ENCODE assay signal across 8 cellular contexts in the genomic region with DNA sequence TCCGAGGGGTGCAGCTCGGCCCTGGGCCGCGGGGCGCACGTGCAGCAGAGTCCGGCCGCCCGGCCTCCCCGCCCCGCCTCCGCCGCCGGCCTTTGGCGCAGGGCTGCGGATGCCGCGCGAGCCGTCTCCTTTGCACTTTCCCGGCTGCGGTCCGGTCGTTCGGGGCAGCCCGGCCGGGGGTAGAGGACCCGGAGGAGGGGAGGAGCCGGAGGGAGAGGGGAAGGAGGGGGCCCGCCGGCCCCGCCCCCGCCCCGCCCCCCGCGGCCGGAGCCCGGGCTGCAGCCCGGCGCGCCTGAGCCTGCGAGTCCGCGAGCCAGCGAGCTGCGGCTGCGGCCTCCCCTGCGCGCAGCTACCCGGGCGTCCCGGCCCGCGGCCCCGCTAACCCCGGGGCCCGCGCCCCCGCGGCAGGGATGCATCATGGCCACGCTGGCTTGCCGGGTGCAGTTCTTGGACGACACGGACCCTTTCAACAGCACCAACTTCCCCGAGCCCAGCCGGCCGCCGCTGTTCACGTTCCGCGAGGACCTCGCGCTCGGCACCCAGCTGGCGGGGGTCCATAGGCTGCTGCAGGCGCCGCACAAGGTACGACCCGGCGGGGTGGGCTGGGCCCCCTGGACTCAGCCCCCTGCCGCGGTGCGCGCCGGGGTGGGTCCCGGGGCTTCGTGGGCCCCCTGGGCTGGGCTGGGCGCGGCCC. TPM values are rescaled to one million over a fixed set of nuclear protein-coding genes. Genes with fewer than 3 reads are reported as not detected.
A peak's percentile ranks its signal among the peaks of the same experiment; 100 is the strongest.
DNase-seq lines count a peak whose midpoint lies in the region; ATAC-seq, FAIRE-seq and TF ChIP-seq lines count a peak whose summit lies in the region.

TSS of gene FHOD3 (plus strand) at position 295 of the 694 bp plus-strand sequence. CDS start at position 418, 123 bp downstream.

- H3K36me3 Mint-ChIP-seq in stimulated activated memory B cell treated with anti-CD40 and anti-IgM and Interleukin-4, amounts not matched to agents 10 μg/mL and 1 μg/mL and 100 μg/mL, for 72 hours: no peaks in the 10 kb centered on the region

- H3K9me3 Mint-ChIP-seq in stimulated activated memory B cell treated with anti-CD40 and anti-IgM and Interleukin-4, amounts not matched to agents 10 μg/mL and 1 μg/mL and 100 μg/mL, for 72 hours: no peaks in the 10 kb centered on the region

- H3K27me3 ChIP-seq in layer of hippocampus (ENCODE audit: control insufficient read depth, insufficient read depth, low read length): no peaks in the 10 kb centered on the region

- peak within 1 kb of the TSS; percentile 70 for H3K4me3 Mint-ChIP-seq in stimulated activated memory B cell treated with anti-CD40 and anti-IgM and Interleukin-4, amounts not matched to agents 10 μg/mL and 1 μg/mL and 100 μg/mL, for 72 hours

- H3K4me1 Mint-ChIP-seq in stimulated activated memory B cell treated with anti-CD40 and anti-IgM and Interleukin-4, amounts not matched to agents 10 μg/mL and 1 μg/mL and 100 μg/mL, for 72 hours: no peaks in the 10 kb centered on the region

- H3K27ac ChIP-seq in coronary artery (peak within 1 kb of the TSS; percentile 41 to 80), layer of hippocampus (ENCODE audit: low read depth, low read length) (peak within 1 kb of the TSS; percentile 46)

- no peak for FAIRE-seq in GM12891 (lab: Jason Lieb, UNC)

- H3K27me3 Mint-ChIP-seq in stimulated activated memory B cell treated with anti-CD40 and anti-IgM and Interleukin-4, amounts not matched to agents 10 μg/mL and 1 μg/mL and 100 μg/mL, for 72 hours: peaks cover 21% of the 10 kb centered on the region

- peak within 1 kb of the TSS; percentile 92 for H3K4me3 ChIP-seq in coronary artery

- DNase-seq in ACHN (peak; percentile 85), GM12891 (ENCODE audit: insufficient read length, low spot score) (peak; percentile 54), NCI-H69 (lab: John Stamatoyannopoulos, UW) (peak; percentile 95), coronary artery (ENCODE audit: low spot score) (no peak)
- DNase-seq in activated CD4-positive, alpha-beta T cell treated with anti-CD3 and anti-CD28 coated beads for 4 hours: no peak

- in situ Hi-C loops in ACHN (cut with HindIII; ENCODE audit: low pct_ligation_motif_present, low pct_unique_long_range_greater_than_20kb, low sequenced_read_pairs): no loop called here

- no peak for TF ChIP-seq CTCF in coronary artery (IDR thresholded peaks at IDR 0.05)

- H3K27ac Mint-ChIP-seq in stimulated activated memory B cell treated with anti-CD40 and anti-IgM and Interleukin-4, amounts not matched to agents 10 μg/mL and 1 μg/mL and 100 μg/mL, for 72 hours: no peak within 1 kb of the TSS

- ATAC-seq in HG02884 (IDR thresholded peaks at IDR 0.05; ENCODE audit: unreplicated experiment): peak; percentile 58
- peak; percentile 68 for ATAC-seq in stimulated activated memory B cell treated with anti-CD40 and anti-IgM and Interleukin-4, amounts not matched to agents 10 μg/mL and 1 μg/mL and 100 μg/mL, for 72 hours

- TF ChIP-seq POLR2A in GM12891 (IDR thresholded peaks at IDR 0.05; ENCODE audit: low read depth, low read length): no peak

TF ChIP-seq in GM12891, 5 proteins besides CTCF, POLR2A, EP300 and RAD21:
- TF ChIP-seq TAF1 (IDR thresholded peaks at IDR 0.05; ENCODE audit: low read depth, low read length): no peak
- TF ChIP-seq SPI1 (IDR thresholded peaks at IDR 0.05; ENCODE audit: low read depth, low read length): no peak
- no peak for TF ChIP-seq POLR2AphosphoS5 (IDR thresholded peaks at IDR 0.05; ENCODE audit: low read depth, low read length)
- no peak for TF ChIP-seq PAX5 (IDR thresholded peaks at IDR 0.05; ENCODE audit: insufficient read depth, low read length, severe bottlenecking)
- TF ChIP-seq POU2F2 (IDR thresholded peaks at IDR 0.05; ENCODE audit: low read depth, low read length): no peak

RNA-seq across cellular contexts. Expression of gene FHOD3, which starts in this region (rescaled TPM):
- polyA plus RNA-seq in GM12891 (2012; ENCODE audit: low read depth, missing spikeins): 6.6 TPM

Comparison
In these comparisons a context has a peak if more than half of its experiments do, and no peak if none do; other contexts are left out.
1. DNase-seq: peak in ACHN (single experiment), GM12891 (single experiment) and NCI-H69 (single experiment); none in coronary artery (single experiment) and activated CD4-positive, alpha-beta T cell treated with anti-CD3 and anti-CD28 coated beads for 4 hours (0 of 2).